1 cellular context compared by ENCODE assay signal in the genomic region with DNA sequence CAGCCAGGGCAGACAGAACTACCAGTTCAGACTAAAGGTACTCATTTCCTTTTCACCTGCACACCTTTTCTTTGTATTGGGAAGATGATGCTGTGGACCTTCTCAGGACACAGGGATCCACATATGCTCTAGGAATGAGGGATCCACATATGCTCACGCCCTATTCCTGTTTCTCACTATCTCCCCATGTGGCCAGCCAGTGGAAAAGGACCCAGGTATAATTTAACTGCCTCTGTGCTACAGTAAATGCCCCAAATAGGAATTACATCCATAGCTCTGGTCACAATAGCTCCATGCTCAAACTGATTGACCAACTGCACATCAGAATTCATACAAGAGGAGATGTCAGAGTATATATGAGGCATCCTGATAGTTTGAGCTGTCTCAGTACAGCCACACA.
TF ChIP-seq lines count a peak whose summit lies in the region.

No MANE protein-coding gene starts in this region.

TF ChIP-seq in WTC11, 78 proteins besides CTCF, POLR2A, EP300 and RAD21 (continued from another document):
- no peak for TF ChIP-seq ZNF281 (CRISPR knock-in tag; IDR thresholded peaks at IDR 0.05)
- TF ChIP-seq TEAD4 (CRISPR knock-in tag; IDR thresholded peaks at IDR 0.05), result no peak
- TF ChIP-seq, protein P1, sequence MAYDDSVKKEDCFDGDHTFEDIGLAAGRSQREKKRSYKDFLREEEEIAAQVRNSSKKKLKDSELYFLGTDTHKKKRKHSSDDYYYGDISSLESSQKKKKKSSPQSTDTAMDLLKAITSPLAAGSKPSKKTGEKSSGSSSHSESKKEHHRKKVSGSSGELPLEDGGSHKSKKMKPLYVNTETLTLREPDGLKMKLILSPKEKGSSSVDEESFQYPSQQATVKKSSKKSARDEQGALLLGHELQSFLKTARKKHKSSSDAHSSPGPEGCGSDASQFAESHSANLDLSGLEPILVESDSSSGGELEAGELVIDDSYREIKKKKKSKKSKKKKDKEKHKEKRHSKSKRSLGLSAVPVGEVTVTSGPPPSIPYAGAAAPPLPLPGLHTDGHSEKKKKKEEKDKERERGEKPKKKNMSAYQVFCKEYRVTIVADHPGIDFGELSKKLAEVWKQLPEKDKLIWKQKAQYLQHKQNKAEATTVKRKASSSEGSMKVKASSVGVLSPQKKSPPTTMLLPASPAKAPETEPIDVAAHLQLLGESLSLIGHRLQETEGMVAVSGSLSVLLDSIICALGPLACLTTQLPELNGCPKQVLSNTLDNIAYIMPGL (CRISPR knock-in tag; IDR thresholded peaks at IDR 0.05), result no peak
- no peak for TF ChIP-seq ZNF138 (CRISPR knock-in tag; conservative IDR thresholded peaks at IDR 0.05)
- no peak for TF ChIP-seq SMAD4 (CRISPR knock-in tag; IDR thresholded peaks at IDR 0.05)
- TF ChIP-seq ZNF232 (CRISPR knock-in tag; IDR thresholded peaks at IDR 0.05), result no peak
- TF ChIP-seq, protein P2, sequence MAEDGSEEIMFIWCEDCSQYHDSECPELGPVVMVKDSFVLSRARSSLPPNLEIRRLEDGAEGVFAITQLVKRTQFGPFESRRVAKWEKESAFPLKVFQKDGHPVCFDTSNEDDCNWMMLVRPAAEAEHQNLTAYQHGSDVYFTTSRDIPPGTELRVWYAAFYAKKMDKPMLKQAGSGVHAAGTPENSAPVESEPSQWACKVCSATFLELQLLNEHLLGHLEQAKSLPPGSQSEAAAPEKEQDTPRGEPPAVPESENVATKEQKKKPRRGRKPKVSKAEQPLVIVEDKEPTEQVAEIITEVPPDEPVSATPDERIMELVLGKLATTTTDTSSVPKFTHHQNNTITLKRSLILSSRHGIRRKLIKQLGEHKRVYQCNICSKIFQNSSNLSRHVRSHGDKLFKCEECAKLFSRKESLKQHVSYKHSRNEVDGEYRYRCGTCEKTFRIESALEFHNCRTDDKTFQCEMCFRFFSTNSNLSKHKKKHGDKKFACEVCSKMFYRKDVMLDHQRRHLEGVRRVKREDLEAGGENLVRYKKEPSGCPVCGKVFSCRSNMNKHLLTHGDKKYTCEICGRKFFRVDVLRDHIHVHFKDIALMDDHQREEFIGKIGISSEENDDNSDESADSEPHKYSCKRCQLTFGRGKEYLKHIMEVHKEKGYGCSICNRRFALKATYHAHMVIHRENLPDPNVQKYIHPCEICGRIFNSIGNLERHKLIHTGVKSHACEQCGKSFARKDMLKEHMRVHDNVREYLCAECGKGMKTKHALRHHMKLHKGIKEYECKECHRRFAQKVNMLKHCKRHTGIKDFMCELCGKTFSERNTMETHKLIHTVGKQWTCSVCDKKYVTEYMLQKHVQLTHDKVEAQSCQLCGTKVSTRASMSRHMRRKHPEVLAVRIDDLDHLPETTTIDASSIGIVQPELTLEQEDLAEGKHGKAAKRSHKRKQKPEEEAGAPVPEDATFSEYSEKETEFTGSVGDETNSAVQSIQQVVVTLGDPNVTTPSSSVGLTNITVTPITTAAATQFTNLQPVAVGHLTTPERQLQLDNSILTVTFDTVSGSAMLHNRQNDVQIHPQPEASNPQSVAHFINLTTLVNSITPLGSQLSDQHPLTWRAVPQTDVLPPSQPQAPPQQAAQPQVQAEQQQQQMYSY (CRISPR knock-in tag; IDR thresholded peaks at IDR 0.05), result no peak
- TF ChIP-seq EMX1 (CRISPR knock-in tag; IDR thresholded peaks at IDR 0.05), result no peak
